In genomic region chr1:187689137-187689536, GRCh38 we compare ENCODE assay signal across 13 cellular contexts.
DNase-seq lines count a peak whose midpoint lies in the region; ATAC-seq, FAIRE-seq and TF ChIP-seq lines count a peak whose summit lies in the region.
"Had no signal": no experiment of that assay in that cellular context is flagged by ENCODE, and none has a peak within 500 bp of the region (broad histone marks: within the 10 kb centered on the region; RNA-seq: fewer than 3 reads in every experiment).

No MANE protein-coding gene starts in this region.

- H3K56ac ChIP-seq in IMR-90 (ENCODE audit: extremely low read depth, insufficient read depth, low read length): no peak overlapping the region

- no peak overlapping the region for H2BK20ac ChIP-seq in IMR-90 (ENCODE audit: low read depth, low read length)

- no peak overlapping the region for H2AK9ac ChIP-seq in IMR-90 (replicated peaks; ENCODE audit: low read depth, low read length, poor library complexity)

- H3K4me1 ChIP-seq in A549 (peaks cover 27% of the 10 kb centered on the region; the same call in 2 of the 3 replicates), IMR-90 (ENCODE audit: control insufficient read depth, insufficient read depth, low read length) (peaks cover 2% of the 10 kb centered on the region; the same call in 1 of the 2 replicates), kidney (ENCODE audit: control insufficient read depth in 1 of 2, insufficient read depth in 1 of 2, low read depth in 1 of 2, low read length in 2 of 2) (no peaks in the 10 kb centered on the region)
- H3K4me1 ChIP-seq: thyroid gland had no signal

- CTCF ChIA-PET in A549 (lab: Yijun Ruan, JAX): no interaction called here
- CTCF ChIA-PET in IMR-90 (lab: Yijun Ruan, JAX): no interaction called here

- H2BK15ac ChIP-seq in IMR-90 (ENCODE audit: low read depth, low read length): peak overlapping the region; percentile 37; the same call in 1 of the 3 replicates

- BruUV-seq in IMR-90 (replicated peaks; lab: Mats Ljungman, UMichigan): no TSS peak

- H3K27me3 ChIP-seq in IMR-90 (ENCODE audit: control insufficient read depth, insufficient read depth, low read length): no peaks in the 10 kb centered on the region
- H3K27me3 ChIP-seq: thyroid gland had no signal

- no peak for TF ChIP-seq RAD21 in A549 (conservative IDR thresholded peaks at IDR 0.05 in 1 of 2, IDR thresholded peaks at IDR 0.05 in 1 of 2)
- TF ChIP-seq RAD21 in IMR-90 (IDR thresholded peaks at IDR 0.05; ENCODE audit: low read length): no peak

- H4K20me1 ChIP-seq in IMR-90 (ENCODE audit: insufficient read depth, low read length): no peaks in the 10 kb centered on the region

- no peaks in the 10 kb centered on the region for H3K9me3 ChIP-seq in A549
- H3K9me3 ChIP-seq in IMR-90 (ENCODE audit: control insufficient read depth, insufficient read depth, low read length): no peaks in the 10 kb centered on the region
- H3K9me3 ChIP-seq in kidney (ENCODE audit: control insufficient read depth in 1 of 2, low read length in 2 of 2): no peaks in the 10 kb centered on the region
- H3K9me3 ChIP-seq: thyroid gland had no signal

- no peaks in the 10 kb centered on the region for H3K79me1 ChIP-seq in IMR-90 (ENCODE audit: low read depth in 1 of 2, low read length in 2 of 2)

- H3K18ac ChIP-seq in IMR-90 (ENCODE audit: low read depth, low read length): peak overlapping the region; percentile 83; the same call in 1 of the 2 replicates

- no peak for FAIRE-seq in A549 (lab: Jason Lieb, UNC)
- FAIRE-seq in kidney (lab: Jason Lieb, UNC): no peak
- FAIRE-seq: HTR-8/SVneo had no signal

- H3K4me2 ChIP-seq in A549 (peak overlapping the region; percentile 17; the same call in 1 of the 3 replicates), IMR-90 (ENCODE audit: low read depth, low read length) (no peak overlapping the region)

- H3K27ac ChIP-seq in A549: no peak overlapping the region; a peak in 1 of 6 replicates
- H3K27ac ChIP-seq in IMR-90 (ENCODE audit: insufficient read depth, low read length): no peak overlapping the region
- peak overlapping the region; percentile 41 for H3K27ac ChIP-seq in VCaP
- H3K27ac ChIP-seq in kidney (ENCODE audit: low read depth in 2 of 2, low read length in 2 of 2): no peak overlapping the region
- H3K27ac ChIP-seq: thyroid gland had no signal

- POLR2A ChIA-PET in A549 (lab: Yijun Ruan, JAX) (no interaction called here), IMR-90 (lab: Charles Lee; ENCODE audit: unreplicated experiment) (no interaction called here)

- H2BK5ac ChIP-seq in IMR-90 (ENCODE audit: low read depth, low read length, poor library complexity, severe bottlenecking): no peak overlapping the region

- no peak for TF ChIP-seq POLR2A in A549 (IDR thresholded peaks at IDR 0.05; ENCODE audit: low read length)
- TF ChIP-seq POLR2A in IMR-90 (IDR thresholded peaks at IDR 0.05; ENCODE audit: low read depth, low read length): no peak

- H2BK120ac ChIP-seq in IMR-90 (ENCODE audit: low read depth, low read length): no peak overlapping the region; the same call in 1 of the 2 replicates

- no peak overlapping the region for H4K5ac ChIP-seq in IMR-90 (ENCODE audit: low read depth, low read length)

- no peak for ATAC-seq in A549
- peak; percentile 45 for ATAC-seq in IMR-90 (ENCODE audit: low read depth)
- ATAC-seq in HG02852 (IDR thresholded peaks at IDR 0.05; ENCODE audit: unreplicated experiment): no peak
- ATAC-seq in HG03135 (IDR thresholded peaks at IDR 0.05; ENCODE audit: unreplicated experiment): no peak

- no peak for TF ChIP-seq EP300 in A549 (IDR thresholded peaks at IDR 0.05)

- no peak overlapping the region for H3K14ac ChIP-seq in IMR-90 (replicated peaks; ENCODE audit: low read depth, low read length)

- 0 out of 2 replicates have a peak overlapping the region, but pooled peaks have one; percentile 66 for H2AK5ac ChIP-seq in IMR-90 (ENCODE audit: low read depth, low read length)

- no peaks in the 10 kb centered on the region; the same call in 1 of the 2 replicates for H3K9me1 ChIP-seq in IMR-90 (ENCODE audit: insufficient read depth, low read length)

- H3K36me3 ChIP-seq in IMR-90 (ENCODE audit: control insufficient read depth, insufficient read depth, low read length) (no peaks in the 10 kb centered on the region), kidney (ENCODE audit: control insufficient read depth in 1 of 2, insufficient read depth in 2 of 2, low read length in 2 of 2) (no peaks in the 10 kb centered on the region)
- H3K36me3 ChIP-seq: thyroid gland had no signal

- no peak overlapping the region for H3K23ac ChIP-seq in IMR-90 (ENCODE audit: low read depth, low read length)

- H4K8ac ChIP-seq in IMR-90 (ENCODE audit: low read depth in 2 of 2, low read length in 2 of 2): no peak overlapping the region

- DNase-seq in A549 (ENCODE audit: low read depth in 1 of 2, low spot score in 1 of 2) (no peak), IMR-90 (peak; percentile 90), glomerular visceral epithelial cell (ENCODE audit: extremely low spot score) (peak; percentile 22), kidney (no peak), SIG-M5 treated with dmso at 0.1 percent for 504 hours (lab: John Stamatoyannopoulos, UW; ENCODE audit: unreplicated experiment) (no peak)
- DNase-seq: activated naive CD8-positive, alpha-beta T cell treated with anti-CD3 and anti-CD28 coated beads, Interleukin-2, amount 10 ng/mL, durations not matched to agents 7 days and 5 days; OCI-M1; retina; thyroid gland had no signal

- no peak overlapping the region; the same call in 1 of the 2 replicates for H3K4ac ChIP-seq in IMR-90 (ENCODE audit: low read depth, low read length)

- H3K4me3 ChIP-seq in A549: no peak overlapping the region
- H3K4me3 ChIP-seq in IMR-90 (ENCODE audit: insufficient read depth, low read depth, low read length): no peak overlapping the region
- no peak overlapping the region for H3K4me3 ChIP-seq in kidney (ENCODE audit: low read length in 2 of 2)
- H3K4me3 ChIP-seq: thyroid gland had no signal

- TF ChIP-seq CTCF in A549 (IDR thresholded peaks at IDR 0.05) (no peak), IMR-90 (conservative IDR thresholded peaks at IDR 0.05; ENCODE audit: low read depth, low read length) (no peak), VCaP (conservative IDR thresholded peaks at IDR 0.05) (no peak), kidney (IDR thresholded peaks at IDR 0.05; ENCODE audit: borderline replicate concordance, extremely low read depth, insufficient read depth) (no peak)

- no peak overlapping the region for H3K9ac ChIP-seq in IMR-90 (ENCODE audit: low read depth, low read length)
- H3K9ac ChIP-seq in kidney (ENCODE audit: low read length in 2 of 2): no peak overlapping the region

- H4K91ac ChIP-seq in IMR-90 (ENCODE audit: insufficient read depth, low read depth, low read length): no peak overlapping the region

- in situ Hi-C loops in IMR-90 (cut with MboI; ENCODE audit: low sequenced_read_pairs): no loop called here

- intact Hi-C loops in IMR-90 (cut with micrococcal nuclease) (loop anchor here (5.0 kb wide), 1 partner anchor 197 kb away; no protein-coding TSS in a partner anchor), kidney (cut with DNase I) (no loop called here)

- dilution Hi-C loops in IMR-90 (cut with HindIII; ENCODE audit: low sequenced_read_pairs, unreplicated experiment): no loop called here

- no peak overlapping the region for H2AFZ ChIP-seq in IMR-90 (replicated peaks; ENCODE audit: low read length, poor library complexity)

TF ChIP-seq in A549, 52 proteins besides CTCF, POLR2A, EP300 and RAD21 (continues in another document):
- TF ChIP-seq HDAC2 (IDR thresholded peaks at IDR 0.05): no peak
- no peak for TF ChIP-seq NFE2L2 (conservative IDR thresholded peaks at IDR 0.05; ENCODE audit: low read length)
- TF ChIP-seq CBX2 (IDR thresholded peaks at IDR 0.05; ENCODE audit: borderline replicate concordance, low read depth): no peak
- TF ChIP-seq HMGXB4 (CRISPR knock-in tag; IDR thresholded peaks at IDR 0.05; ENCODE audit: borderline replicate concordance): no peak

TF ChIP-seq in IMR-90, 13 proteins besides CTCF, POLR2A, EP300 and RAD21:
- TF ChIP-seq RCOR1 (IDR thresholded peaks at IDR 0.05; ENCODE audit: insufficient replicate concordance, low read length) (no peak), SMC3 (IDR thresholded peaks at IDR 0.05; ENCODE audit: low read depth, low read length) (no peak), USF2 (IDR thresholded peaks at IDR 0.05; ENCODE audit: low read depth, low read length) (no peak), MXI1 (IDR thresholded peaks at IDR 0.05; ENCODE audit: borderline replicate concordance, low read depth, low read length) (no peak), BHLHE40 (IDR thresholded peaks at IDR 0.05; ENCODE audit: low read depth, low read length) (no peak), ELK1 (IDR thresholded peaks at IDR 0.05; ENCODE audit: borderline replicate concordance, low read depth, low read length) (no peak), NFE2L2 (IDR thresholded peaks at IDR 0.05; ENCODE audit: low read depth, low read length) (no peak), MAZ (IDR thresholded peaks at IDR 0.05; ENCODE audit: borderline replicate concordance, low read depth, low read length) (no peak), FOS (IDR thresholded peaks at IDR 0.05; ENCODE audit: low read depth, low read length) (no peak), CEBPB (IDR thresholded peaks at IDR 0.05; ENCODE audit: low read depth, low read length) (no peak)
TF ChIP-seq in IMR-90: peak in this region for 0.

Comparison
In these comparisons a context has a peak if more than half of its experiments do, and no peak if none do; other contexts are left out.
1. DNase-seq: peak in IMR-90 (single experiment) and glomerular visceral epithelial cell (single experiment); none in A549 (0 of 2), kidney (single experiment) and SIG-M5 treated with dmso at 0.1 percent for 504 hours (single experiment).